Comparison of ENCODE assay signal across 28 cellular contexts in the genomic region with DNA sequence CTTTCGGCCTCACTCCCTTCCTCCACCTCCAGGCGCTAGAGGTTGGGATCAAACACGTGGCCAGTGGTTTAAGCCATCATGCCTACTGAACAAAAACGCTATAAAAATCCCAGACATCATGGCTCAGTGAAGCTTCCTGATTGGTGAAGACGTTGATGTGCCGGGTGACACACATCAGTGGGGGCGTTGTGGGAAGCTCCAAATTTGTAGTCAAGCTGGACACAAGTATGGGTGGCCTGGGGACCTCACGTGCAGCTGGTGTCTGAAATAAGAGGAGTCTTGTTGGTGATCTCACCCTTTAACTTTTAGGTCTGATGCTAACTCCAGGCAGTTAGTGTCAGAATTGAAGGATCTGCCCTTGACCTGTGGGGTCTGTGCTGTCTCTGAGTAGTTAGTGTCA. TPM values are rescaled to one million over a fixed set of nuclear protein-coding genes. Genes with fewer than 3 reads are reported as not detected.
"Had no signal": no experiment of that assay in that cellular context is flagged by ENCODE, and none has a peak within 500 bp of the region (broad histone marks: within the 10 kb centered on the region; RNA-seq: fewer than 3 reads in every experiment).

No MANE protein-coding gene starts in this region.

- H2AFZ ChIP-seq: parathyroid adenoma had no signal

- H3K9me3 Mint-ChIP-seq: activated CD4-positive, alpha-beta memory T cell treated with anti-CD3 and anti-CD28 coated beads for 36 hours; activated naive CD4-positive, alpha-beta T cell treated with anti-CD3 and anti-CD28 coated beads, Interleukin-2, amount 10 ng/mL, durations not matched to agents 7 days and 5 days; activated naive CD8-positive, alpha-beta T cell treated with anti-CD3 and anti-CD28 coated beads, Interleukin-2, amount 50 U/mL, for 24 hours; natural killer cell treated with Interleukin-12 subunit alpha and Interleukin-12 subunit beta and Interleukin-15 and Interleukin-18, amount 100 ng/mL, for 72 hours; stimulated activated effector memory CD8-positive, alpha-beta T cell treated with anti-CD3 and anti-CD28 coated beads, Interleukin-12 subunit alpha, Interleukin-12 subunit beta, amount 100 ng/mL, for 72 hours; stimulated activated naive CD8-positive, alpha-beta T cell treated with anti-CD3 and anti-CD28 coated beads, Interleukin-15, amount 100 ng/mL, for 72 hours had no signal

- H3K27me3 ChIP-seq: body of pancreas, cardiac muscle cell, foreskin keratinocyte, suprapubic skin, transverse colon, uterus had no signal

- H3K27ac ChIP-seq: body of pancreas, cardiac muscle cell, foreskin keratinocyte, parathyroid adenoma, suprapubic skin, transverse colon, uterus had no signal

- ATAC-seq: activated naive CD8-positive, alpha-beta T cell treated with anti-CD3 and anti-CD28 coated beads, Interleukin-2, amount 50 U/mL, for 24 hours; body of pancreas; foreskin keratinocyte; left ventricle myocardium superior; natural killer cell treated with Interleukin-12 subunit alpha and Interleukin-12 subunit beta and Interleukin-15 and Interleukin-18, amount 100 ng/mL, for 72 hours; right cardiac atrium; stimulated activated effector memory CD8-positive, alpha-beta T cell treated with anti-CD3 and anti-CD28 coated beads, Interleukin-12 subunit alpha, Interleukin-12 subunit beta, amount 100 ng/mL, for 72 hours; stimulated activated naive CD8-positive, alpha-beta T cell treated with anti-CD3 and anti-CD28 coated beads, Interleukin-15, amount 100 ng/mL, for 72 hours had no signal

- H3K9ac ChIP-seq: parathyroid adenoma had no signal

- DNase-seq: activated CD4-positive, alpha-beta memory T cell treated with anti-CD3 and anti-CD28 coated beads for 36 hours; activated CD4-positive, alpha-beta T cell treated with anti-CD3 and anti-CD28 coated beads for 4 hours; activated CD4-positive, CD25-positive, alpha-beta regulatory T cell; activated effector memory CD4-positive, alpha-beta T cell treated with Interleukin-2 at 50 U/mL for 16 hours; activated naive CD4-positive, alpha-beta T cell treated with anti-CD3 and anti-CD28 coated beads, Interleukin-2, amount 10 ng/mL, durations not matched to agents 7 days and 5 days; activated naive CD8-positive, alpha-beta T cell treated with anti-CD3 and anti-CD28 coated beads, Interleukin-2, amount 50 U/mL, for 24 hours; activated T-cell treated with anti-CD3 and anti-CD28 coated beads, Interleukin-2, amount 50 U/mL, for 48 hours; body of pancreas; effector CD4-positive, alpha-beta T cell; foreskin keratinocyte; left ventricle myocardium superior; mammary epithelial cell; midbrain; nucleus accumbens; right cardiac atrium; stimulated activated CD4-positive, alpha-beta T cell treated with anti-CD3 and anti-CD28 coated beads, Interleukin-12 subunit alpha, Interleukin-12 subunit beta, amount 100 ng/mL, for 4 hours; stimulated activated naive CD8-positive, alpha-beta T cell treated with anti-CD3 and anti-CD28 coated beads, Interleukin-15, amount 100 ng/mL, for 72 hours; T-helper 1 cell; T-helper 9 cell; transverse colon; uterus had no signal

- H3K9me3 ChIP-seq: body of pancreas, suprapubic skin, transverse colon, uterus had no signal

- H3K27me3 Mint-ChIP-seq: activated CD4-positive, alpha-beta memory T cell treated with anti-CD3 and anti-CD28 coated beads for 36 hours; activated naive CD4-positive, alpha-beta T cell treated with anti-CD3 and anti-CD28 coated beads, Interleukin-2, amount 10 ng/mL, durations not matched to agents 7 days and 5 days; activated naive CD8-positive, alpha-beta T cell treated with anti-CD3 and anti-CD28 coated beads, Interleukin-2, amount 50 U/mL, for 24 hours; natural killer cell treated with Interleukin-12 subunit alpha and Interleukin-12 subunit beta and Interleukin-15 and Interleukin-18, amount 100 ng/mL, for 72 hours; stimulated activated naive CD8-positive, alpha-beta T cell treated with anti-CD3 and anti-CD28 coated beads, Interleukin-15, amount 100 ng/mL, for 72 hours had no signal

- H3K4me3 ChIP-seq: body of pancreas, cardiac muscle cell, suprapubic skin, transverse colon, uterus had no signal

- H3K4me1 ChIP-seq: foreskin keratinocyte, parathyroid adenoma, uterus had no signal

- H3K27ac Mint-ChIP-seq: activated CD4-positive, alpha-beta memory T cell treated with anti-CD3 and anti-CD28 coated beads for 36 hours; activated naive CD4-positive, alpha-beta T cell treated with anti-CD3 and anti-CD28 coated beads, Interleukin-2, amount 10 ng/mL, durations not matched to agents 7 days and 5 days; activated naive CD8-positive, alpha-beta T cell treated with anti-CD3 and anti-CD28 coated beads, Interleukin-2, amount 50 U/mL, for 24 hours; natural killer cell treated with Interleukin-12 subunit alpha and Interleukin-12 subunit beta and Interleukin-15 and Interleukin-18, amount 100 ng/mL, for 72 hours had no signal

- H3K36me3 ChIP-seq: uterus had no signal

- H3K4me3 Mint-ChIP-seq: activated CD4-positive, alpha-beta memory T cell treated with anti-CD3 and anti-CD28 coated beads for 36 hours; activated naive CD4-positive, alpha-beta T cell treated with anti-CD3 and anti-CD28 coated beads, Interleukin-2, amount 10 ng/mL, durations not matched to agents 7 days and 5 days; activated naive CD8-positive, alpha-beta T cell treated with anti-CD3 and anti-CD28 coated beads, Interleukin-2, amount 50 U/mL, for 24 hours; natural killer cell treated with Interleukin-12 subunit alpha and Interleukin-12 subunit beta and Interleukin-15 and Interleukin-18, amount 100 ng/mL, for 72 hours; stimulated activated effector memory CD8-positive, alpha-beta T cell treated with anti-CD3 and anti-CD28 coated beads, Interleukin-12 subunit alpha, Interleukin-12 subunit beta, amount 100 ng/mL, for 72 hours; stimulated activated naive CD8-positive, alpha-beta T cell treated with anti-CD3 and anti-CD28 coated beads, Interleukin-15, amount 100 ng/mL, for 72 hours had no signal

RNA-seq across cellular contexts. Expression of a gene that starts 20.1 kb away (rescaled TPM):
- total RNA-seq: pulmonary artery endothelial cell, skeletal muscle tissue had no signal
